Comparison of ENCODE assay signal across 19 cellular contexts in the genomic region with DNA sequence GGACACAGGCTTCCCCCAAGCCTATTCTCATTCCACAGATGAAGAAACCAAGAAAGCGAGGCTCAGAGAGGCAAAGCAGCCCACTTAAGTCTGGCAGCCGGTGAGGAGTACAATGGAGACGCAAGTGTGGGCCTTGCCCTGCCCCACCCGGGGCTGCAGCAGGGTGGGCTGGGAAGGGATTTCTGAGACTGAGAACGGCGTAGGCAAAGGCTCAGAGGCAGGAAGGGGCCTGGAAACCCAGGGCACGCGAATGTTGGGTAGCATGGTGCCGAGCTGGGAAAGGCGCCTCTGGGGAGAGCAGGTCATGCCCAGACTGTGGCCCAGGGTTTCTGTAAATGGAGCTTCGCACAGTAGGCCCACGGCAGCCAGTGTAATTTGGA. TPM values are rescaled to one million over a fixed set of nuclear protein-coding genes. Genes with fewer than 3 reads are reported as not detected.
DNase-seq lines count a peak whose midpoint lies in the region; ATAC-seq and TF ChIP-seq lines count a peak whose summit lies in the region.
"Had no signal": no experiment of that assay in that cellular context is flagged by ENCODE, and none has a peak within 500 bp of the region (broad histone marks: within the 10 kb centered on the region; RNA-seq: fewer than 3 reads in every experiment).

No MANE protein-coding gene starts in this region.

- no peak overlapping the region for H3K4me3 Mint-ChIP-seq in stimulated activated naive CD8-positive, alpha-beta T cell treated with anti-CD3 and anti-CD28 coated beads, Interleukin-15, amount 100 ng/mL, for 72 hours
- H3K4me3 Mint-ChIP-seq: activated CD4-positive, alpha-beta memory T cell treated with anti-CD3 and anti-CD28 coated beads, Interleukin-2, amount 10 ng/mL, durations not matched to agents 7 days and 5 days; activated naive CD8-positive, alpha-beta T cell treated with anti-CD3 and anti-CD28 coated beads, Interleukin-2, amount 50 U/mL, for 24 hours; central memory CD8-positive, alpha-beta T cell; natural killer cell treated with Interleukin-12 subunit alpha and Interleukin-12 subunit beta and Interleukin-15 and Interleukin-18, amount 100 ng/mL, for 72 hours had no signal

- H3K4me3 ChIP-seq in esophagus muscularis mucosa (no peak overlapping the region), rectal smooth muscle tissue (ENCODE audit: low read length) (no peak overlapping the region)
- H3K4me3 ChIP-seq: lower lobe of right lung, upper lobe of left lung had no signal

- 56% methylated on average over 12 of the region's 12 CpGs for WGBS in esophagus muscularis mucosa

- peaks cover 35% of the 10 kb centered on the region for H3K27me3 Mint-ChIP-seq in stimulated activated naive CD8-positive, alpha-beta T cell treated with anti-CD3 and anti-CD28 coated beads, Interleukin-15, amount 100 ng/mL, for 72 hours

- ATAC-seq in stimulated activated naive CD8-positive, alpha-beta T cell treated with anti-CD3 and anti-CD28 coated beads, Interleukin-15, amount 100 ng/mL, for 72 hours = no peak
- ATAC-seq in stimulated activated naive CD8-positive, alpha-beta T cell treated with anti-CD3 and anti-CD28 coated beads, Interleukin-15, Interleukin-2, amounts not matched to agents 100 U/mL and 50 U/mL, for 24 hours = no peak
- ATAC-seq in GM18867 (IDR thresholded peaks at IDR 0.05; ENCODE audit: unreplicated experiment) = no peak
- ATAC-seq in HG02938 (IDR thresholded peaks at IDR 0.05; ENCODE audit: unreplicated experiment) = no peak
- ATAC-seq: activated naive CD8-positive, alpha-beta T cell treated with anti-CD3 and anti-CD28 coated beads, Interleukin-2, amount 50 U/mL, for 24 hours had no signal

- no peaks in the 10 kb centered on the region for H3K4me1 Mint-ChIP-seq in stimulated activated naive CD8-positive, alpha-beta T cell treated with anti-CD3 and anti-CD28 coated beads, Interleukin-15, amount 100 ng/mL, for 72 hours
- H3K4me1 Mint-ChIP-seq: activated CD4-positive, alpha-beta memory T cell treated with anti-CD3 and anti-CD28 coated beads, Interleukin-2, amount 10 ng/mL, durations not matched to agents 7 days and 5 days; activated naive CD8-positive, alpha-beta T cell treated with anti-CD3 and anti-CD28 coated beads, Interleukin-2, amount 50 U/mL, for 24 hours; central memory CD8-positive, alpha-beta T cell had no signal

- peak overlapping the region; percentile 76 to 87 (median 82) for H3K27ac ChIP-seq in esophagus muscularis mucosa (replicated peaks in 1 of 4)
- peak overlapping the region; percentile 82 for H3K27ac ChIP-seq in rectal smooth muscle tissue (ENCODE audit: low read depth, low read length)
- H3K27ac ChIP-seq: KMS-11, lower lobe of right lung, upper lobe of left lung, WERI-Rb-1 had no signal

- peak overlapping the region; percentile 13 to 67 for H3K27ac Mint-ChIP-seq in stimulated activated naive CD8-positive, alpha-beta T cell treated with anti-CD3 and anti-CD28 coated beads, Interleukin-15, amount 100 ng/mL, for 72 hours
- H3K27ac Mint-ChIP-seq: activated CD4-positive, alpha-beta memory T cell treated with anti-CD3 and anti-CD28 coated beads, Interleukin-2, amount 10 ng/mL, durations not matched to agents 7 days and 5 days; activated naive CD8-positive, alpha-beta T cell treated with anti-CD3 and anti-CD28 coated beads, Interleukin-2, amount 50 U/mL, for 24 hours; natural killer cell treated with Interleukin-12 subunit alpha and Interleukin-12 subunit beta and Interleukin-15 and Interleukin-18, amount 100 ng/mL, for 72 hours had no signal

- H3K9me3 Mint-ChIP-seq in stimulated activated naive CD8-positive, alpha-beta T cell treated with anti-CD3 and anti-CD28 coated beads, Interleukin-15, amount 100 ng/mL, for 72 hours = no peaks in the 10 kb centered on the region
- H3K9me3 Mint-ChIP-seq: activated CD4-positive, alpha-beta memory T cell treated with anti-CD3 and anti-CD28 coated beads, Interleukin-2, amount 10 ng/mL, durations not matched to agents 7 days and 5 days; activated naive CD8-positive, alpha-beta T cell treated with anti-CD3 and anti-CD28 coated beads, Interleukin-2, amount 50 U/mL, for 24 hours; central memory CD8-positive, alpha-beta T cell; natural killer cell treated with Interleukin-12 subunit alpha and Interleukin-12 subunit beta and Interleukin-15 and Interleukin-18, amount 100 ng/mL, for 72 hours had no signal

- no peak for TF ChIP-seq CTCF in esophagus muscularis mucosa (IDR thresholded peaks at IDR 0.05)

- no peak for TF ChIP-seq EP300 in esophagus muscularis mucosa (IDR thresholded peaks at IDR 0.05)

- H3K27me3 ChIP-seq in esophagus muscularis mucosa = no peaks in the 10 kb centered on the region
- H3K27me3 ChIP-seq in rectal smooth muscle tissue (ENCODE audit: control insufficient read depth, insufficient read depth, low read length) = no peaks in the 10 kb centered on the region
- H3K27me3 ChIP-seq: upper lobe of left lung had no signal

- no peak for DNase-seq in stimulated activated naive CD8-positive, alpha-beta T cell treated with anti-CD3 and anti-CD28 coated beads, Interleukin-15, amount 100 ng/mL, for 72 hours
- no peak for DNase-seq in stimulated activated naive CD8-positive, alpha-beta T cell treated with anti-CD3 and anti-CD28 coated beads, Interleukin-15, Interleukin-2, amounts not matched to agents 100 U/mL and 50 U/mL, for 24 hours
- no peak for DNase-seq in esophagus muscularis mucosa (ENCODE audit: extremely low spot score)
- no peak for DNase-seq in posterior vena cava (ENCODE audit: low spot score)
- no peak for DNase-seq in cerebellar nuclear complex (lab: John Stamatoyannopoulos, UW)
- DNase-seq: activated CD4-positive, alpha-beta memory T cell treated with anti-CD3 and anti-CD28 coated beads, Interleukin-2, amount 10 ng/mL, durations not matched to agents 7 days and 5 days; activated naive CD8-positive, alpha-beta T cell treated with anti-CD3 and anti-CD28 coated beads, Interleukin-2, amount 50 U/mL, for 24 hours; foreskin melanocyte; NCI-H2171; WERI-Rb-1 had no signal

- H3K4me1 ChIP-seq in esophagus muscularis mucosa = peaks cover 49 to 80% (median 76%) of the 10 kb centered on the region in 4 donors
- H3K4me1 ChIP-seq in rectal smooth muscle tissue (ENCODE audit: control insufficient read depth, insufficient read depth, low read length) = peaks cover 46% of the 10 kb centered on the region

- no peaks in the 10 kb centered on the region for H3K9me3 ChIP-seq in esophagus muscularis mucosa
- H3K9me3 ChIP-seq: lower lobe of right lung, upper lobe of left lung had no signal

- intact Hi-C loops in esophagus muscularis mucosa (cut with DNase I) (no loop called here), posterior vena cava (cut with DNase I) (loop anchor here in 1 of 2 donors (5.0 kb wide), 1 partner anchor 48 kb away; the partner anchor contains the start of gene SHISAL1)

- H3K9ac ChIP-seq in rectal smooth muscle tissue (ENCODE audit: low read length) = no peak overlapping the region
- H3K9ac ChIP-seq: KMS-11 had no signal

- H3K36me3 ChIP-seq in esophagus muscularis mucosa = no peaks in the 10 kb centered on the region
- no peaks in the 10 kb centered on the region for H3K36me3 ChIP-seq in rectal smooth muscle tissue (ENCODE audit: control insufficient read depth, insufficient read depth, low read length)
- H3K36me3 ChIP-seq: lower lobe of right lung, upper lobe of left lung, WERI-Rb-1 had no signal

- TF ChIP-seq POLR2A in esophagus muscularis mucosa (IDR thresholded peaks at IDR 0.05; ENCODE audit: low read depth) = no peak

RNA-seq across cellular contexts. Expression of gene SHISAL1, which starts 47.5 kb away (rescaled TPM):
- total RNA-seq in esophagus muscularis mucosa (10 to 100 TPM in 3 of 4 donors, 1 to 10 TPM in 1; 6.6 to 20.4 (median 12.4) TPM), posterior vena cava (10 to 100 TPM in 1 of 2 donors, 1 to 10 TPM in 1; 9.8 to 12.7 TPM)
- total RNA-seq: activated CD4-positive, alpha-beta memory T cell treated with anti-CD3 and anti-CD28 coated beads, Interleukin-2, amount 10 ng/mL, durations not matched to agents 7 days and 5 days; natural killer cell treated with Interleukin-12 subunit alpha and Interleukin-12 subunit beta and Interleukin-15 and Interleukin-18, amount 100 ng/mL, for 72 hours; T-helper 1 cell treated with Interleukin-12 subunit alpha and Interleukin-12 subunit beta and Interleukin-4 antibody, amounts not matched to agents 30 ng/mL and 1 ng/mL, for 36 hours had no signal
